In the genomic region with DNA sequence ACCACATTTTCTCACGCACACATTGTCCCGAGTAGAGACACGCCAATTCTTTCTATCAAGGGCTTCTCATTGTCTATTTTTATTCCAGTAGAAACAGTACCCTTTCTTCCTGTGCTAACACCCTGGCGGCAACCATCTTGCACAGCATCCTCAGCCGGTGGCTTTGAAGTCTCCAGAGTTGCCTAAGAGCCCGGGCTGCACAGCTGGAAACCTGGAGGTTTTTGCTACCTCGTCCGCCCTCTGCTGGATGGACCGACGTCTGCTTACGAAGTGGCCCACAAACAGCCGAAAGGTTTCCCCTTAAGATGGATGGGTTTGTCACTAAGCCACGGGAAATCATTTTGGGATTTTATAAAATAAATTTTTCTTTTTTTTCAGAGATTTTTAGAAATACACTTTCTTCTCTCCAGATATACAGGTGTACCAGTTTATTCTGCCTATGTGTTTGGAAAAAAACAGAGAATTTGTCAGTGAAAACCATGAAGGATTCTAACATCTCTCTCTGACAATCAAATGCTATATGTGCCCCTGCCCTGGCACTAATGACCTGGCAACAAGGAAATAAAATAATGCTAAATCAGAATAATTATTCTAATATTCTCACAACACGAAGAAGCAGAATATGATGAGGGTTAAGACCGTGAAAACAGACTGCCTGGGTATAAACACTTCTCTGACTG, we compare ENCODE assay signal across 8 cellular contexts.
DNase-seq lines count a peak whose midpoint lies in the region; ATAC-seq and TF ChIP-seq lines count a peak whose summit lies in the region.

No MANE protein-coding gene starts in this region.

- no peak overlapping the region for H3K4me3 Mint-ChIP-seq in activated T-cell treated with anti-CD3 and anti-CD28 coated beads, Interleukin-2, amount 50 U/mL, for 24 hours
- no peak overlapping the region for H3K4me3 Mint-ChIP-seq in neural crest cell

- peak; percentile 94 for DNase-seq in DMS 273 (lab: John Stamatoyannopoulos, UW; ENCODE audit: unreplicated experiment)
- DNase-seq in KBM-7: peak; percentile 86
- peak; percentile 18 to 84 (median 83) for DNase-seq in Peyer's patch
- peak; percentile 71 for DNase-seq in activated T-cell treated with anti-CD3 and anti-CD28 coated beads, Interleukin-2, amount 50 U/mL, for 24 hours
- DNase-seq in fibroblast of mammary gland (ENCODE audit: low read depth): peak; percentile 86
- DNase-seq in neural crest cell (ENCODE audit: low read depth, low spot score): peak; percentile 86
- peak; percentile 75 for DNase-seq in superior temporal gyrus (ENCODE audit: extremely low spot score)

- peaks cover 37% of the 10 kb centered on the region for H3K27me3 Mint-ChIP-seq in activated T-cell treated with anti-CD3 and anti-CD28 coated beads, Interleukin-2, amount 50 U/mL, for 24 hours
- peaks cover 4% of the 10 kb centered on the region for H3K27me3 Mint-ChIP-seq in neural crest cell (ENCODE audit: low read depth)

- ATAC-seq in GM21526 (IDR thresholded peaks at IDR 0.05; ENCODE audit: low FRiP score, unreplicated experiment): peak; percentile 92

- H3K36me3 ChIP-seq in Peyer's patch: no peaks in the 10 kb centered on the region

- no peaks in the 10 kb centered on the region for H3K9me3 ChIP-seq in Peyer's patch

- no peak overlapping the region for H3K4me3 ChIP-seq in Peyer's patch
- no peak overlapping the region for H3K4me3 ChIP-seq in fibroblast of mammary gland (ENCODE audit: control insufficient read depth, low read depth, low read length)

- in situ Hi-C loops in KBM-7 (cut with MboI; ENCODE audit: low pct_unique_long_range_greater_than_20kb, low sequenced_read_pairs): no loop called here

- peak in 4 of 6 experiments; percentile 53 to 77 (median 67) for TF ChIP-seq CTCF in Peyer's patch (IDR thresholded peaks at IDR 0.05)
- peak; percentile 80 for TF ChIP-seq CTCF in fibroblast of mammary gland (conservative IDR thresholded peaks at IDR 0.05; ENCODE audit: control insufficient read depth, insufficient read depth, low read depth, low read length)
- TF ChIP-seq CTCF in neural crest cell (conservative IDR thresholded peaks at IDR 0.05): peak; percentile 93

- TF ChIP-seq POLR2A in Peyer's patch (IDR thresholded peaks at IDR 0.05): no peak

- H3K9me3 Mint-ChIP-seq in activated T-cell treated with anti-CD3 and anti-CD28 coated beads, Interleukin-2, amount 50 U/mL, for 24 hours: no peaks in the 10 kb centered on the region
- H3K9me3 Mint-ChIP-seq in neural crest cell: no peaks in the 10 kb centered on the region

- H3K36me3 Mint-ChIP-seq in activated T-cell treated with anti-CD3 and anti-CD28 coated beads, Interleukin-2, amount 50 U/mL, for 24 hours (ENCODE audit: low read depth): no peaks in the 10 kb centered on the region
- H3K36me3 Mint-ChIP-seq in neural crest cell (ENCODE audit: low read depth): no peaks in the 10 kb centered on the region

- peaks cover 4% of the 10 kb centered on the region for H3K4me1 Mint-ChIP-seq in activated T-cell treated with anti-CD3 and anti-CD28 coated beads, Interleukin-2, amount 50 U/mL, for 24 hours (ENCODE audit: low read depth)
- H3K4me1 Mint-ChIP-seq in neural crest cell: peaks cover 4% of the 10 kb centered on the region

- H3K27ac ChIP-seq in Peyer's patch: no peak overlapping the region

- no peaks in the 10 kb centered on the region for H3K4me1 ChIP-seq in Peyer's patch

- no peak overlapping the region for H3K27ac Mint-ChIP-seq in activated T-cell treated with anti-CD3 and anti-CD28 coated beads, Interleukin-2, amount 50 U/mL, for 24 hours
- H3K27ac Mint-ChIP-seq in neural crest cell (ENCODE audit: unreplicated experiment): no peak overlapping the region

- H3K27me3 ChIP-seq in Peyer's patch: no peaks in the 10 kb centered on the region
